In genomic region chr17:4807534-4808377, GRCh38 we compare ENCODE assay signal across 9 cellular contexts. TPM values are rescaled to one million over a fixed set of nuclear protein-coding genes. Genes with fewer than 3 reads are reported as not detected.
DNase-seq lines count a peak whose midpoint lies in the region; ATAC-seq and TF ChIP-seq lines count a peak whose summit lies in the region.
"Had no signal": no experiment of that assay in that cellular context is flagged by ENCODE, and none has a peak within 500 bp of the region (broad histone marks: within the 10 kb centered on the region; RNA-seq: fewer than 3 reads in every experiment).

No MANE protein-coding gene starts in this region.

- H3K27me3 Mint-ChIP-seq in T-helper 1 cell treated with Interleukin-12 subunit alpha and Interleukin-12 subunit beta and Interleukin-4 antibody, amounts not matched to agents 30 μg/mL and 1 μg/mL, for 36 hours (ENCODE audit: low read depth): no peaks in the 10 kb centered on the region

- DNase-seq in T-helper 1 cell: no peak
- peak in 2 of 4 donors; percentile 7 to 31 for DNase-seq in body of pancreas
- DNase-seq in left lobe of liver (ENCODE audit: low spot score): no peak
- DNase-seq in activated effector memory CD4-positive, alpha-beta T cell treated with Interleukin-2 at 50 U/mL for 16 hours: no peak
- no peak for DNase-seq in cortex of kidney (lab: John Stamatoyannopoulos, UW)

- H3K4me1 ChIP-seq in body of pancreas (peaks cover 20% of the 10 kb centered on the region), thymus (ENCODE audit: control insufficient read depth, insufficient read depth, low read length) (peaks cover 3% of the 10 kb centered on the region)

- peaks cover 12% of the 10 kb centered on the region for H3K4me1 Mint-ChIP-seq in T-helper 1 cell treated with Interleukin-12 subunit alpha and Interleukin-12 subunit beta and Interleukin-4 antibody, amounts not matched to agents 30 μg/mL and 1 μg/mL, for 36 hours (ENCODE audit: low read depth)

- peak overlapping the region; percentile 68 for H3K27ac Mint-ChIP-seq in T-helper 1 cell treated with Interleukin-12 subunit alpha and Interleukin-12 subunit beta and Interleukin-4 antibody, amounts not matched to agents 30 μg/mL and 1 μg/mL, for 36 hours

- TF ChIP-seq CTCF in body of pancreas (IDR thresholded peaks at IDR 0.05): no peak

- WGBS in body of pancreas, 2 donors: 19% methylated on average over 23 to 38 of the region's 38 CpGs
- WGBS in thymus: 42% methylated on average over 38 of the region's 38 CpGs

- no peaks in the 10 kb centered on the region for H3K27me3 ChIP-seq in body of pancreas
- peaks cover 25% of the 10 kb centered on the region for H3K27me3 ChIP-seq in thymus (ENCODE audit: control insufficient read depth, insufficient read depth)

- no peaks in the 10 kb centered on the region for H3K9me3 Mint-ChIP-seq in T-helper 1 cell treated with Interleukin-12 subunit alpha and Interleukin-12 subunit beta and Interleukin-4 antibody, amounts not matched to agents 30 μg/mL and 1 μg/mL, for 36 hours

- peak overlapping the region; percentile 82 for H3K4me3 Mint-ChIP-seq in T-helper 1 cell treated with Interleukin-12 subunit alpha and Interleukin-12 subunit beta and Interleukin-4 antibody, amounts not matched to agents 30 μg/mL and 1 μg/mL, for 36 hours

- H3K4me3 ChIP-seq in body of pancreas (peak overlapping the region; percentile 78 to 93), thymus (ENCODE audit: low read length) (peak overlapping the region; percentile 52)

- H3K36me3 ChIP-seq in body of pancreas (replicated peaks in 1 of 2; ENCODE audit: insufficient read depth in 1 of 2, low read depth in 2 of 2) (peaks cover 0 to 2% of the 10 kb centered on the region in 2 donors), thymus (ENCODE audit: control insufficient read depth, insufficient read depth) (no peaks in the 10 kb centered on the region)

- H3K9me3 ChIP-seq in body of pancreas: no peaks in the 10 kb centered on the region
- H3K9me3 ChIP-seq in thymus (ENCODE audit: control insufficient read depth): no peaks in the 10 kb centered on the region

- TF ChIP-seq POLR2A in body of pancreas (IDR thresholded peaks at IDR 0.05) (no peak), GM18505 (IDR thresholded peaks at IDR 0.05; ENCODE audit: borderline replicate concordance, extremely low read depth, insufficient read depth, insufficient read length) (no peak)

- peaks cover 14% of the 10 kb centered on the region for H3K36me3 Mint-ChIP-seq in T-helper 1 cell treated with Interleukin-12 subunit alpha and Interleukin-12 subunit beta and Interleukin-4 antibody, amounts not matched to agents 30 μg/mL and 1 μg/mL, for 36 hours (ENCODE audit: low read depth)

- ATAC-seq in body of pancreas (no peak), left lobe of liver (peak; percentile 8), GM18505 (IDR thresholded peaks at IDR 0.05; ENCODE audit: unreplicated experiment) (no peak)

- intact Hi-C loops in body of pancreas (cut with DNase I): no loop called here

- H3K27ac ChIP-seq in body of pancreas (peak overlapping the region in 3 of 4 donors; percentile 62 to 84 (median 78)), thymus (ENCODE audit: low read depth) (peak overlapping the region; percentile 33)

RNA-seq across cellular contexts. Expression of gene PLD2, which starts 0.8 kb away (rescaled TPM):
- total RNA-seq in body of pancreas: 10 to 100 TPM; 25.7 to 41.5 TPM
- 8.5 TPM for total RNA-seq in left lobe of liver
- polyA plus RNA-seq in thymus: 30.7 TPM

RNA-seq across cellular contexts. Expression of gene PSMB6, which starts 11.8 kb away (rescaled TPM):
- total RNA-seq in body of pancreas (10 to 100 TPM; 41.5 to 89.0 TPM), left lobe of liver (79.1 TPM)
- polyA plus RNA-seq in thymus: 122 TPM

RNA-seq across cellular contexts. Expression of gene GLTPD2, which starts 19.0 kb away (rescaled TPM):
- total RNA-seq in body of pancreas: not detected
- 28.0 TPM for total RNA-seq in left lobe of liver
- polyA plus RNA-seq in thymus: 0.16 TPM
- total RNA-seq: T-helper 1 cell treated with Interleukin-12 subunit alpha and Interleukin-12 subunit beta and Interleukin-4 antibody, amounts not matched to agents 30 ng/mL and 1 ng/mL, for 36 hours had no signal

RNA-seq across cellular contexts. Expression of gene VMO1, which starts 21.6 kb away (rescaled TPM):
- total RNA-seq in body of pancreas (not detected), left lobe of liver (8.2 TPM)
- polyA plus RNA-seq in thymus: 30.6 TPM
